ENCODE assay signal across 11 cellular contexts in the genomic region with DNA sequence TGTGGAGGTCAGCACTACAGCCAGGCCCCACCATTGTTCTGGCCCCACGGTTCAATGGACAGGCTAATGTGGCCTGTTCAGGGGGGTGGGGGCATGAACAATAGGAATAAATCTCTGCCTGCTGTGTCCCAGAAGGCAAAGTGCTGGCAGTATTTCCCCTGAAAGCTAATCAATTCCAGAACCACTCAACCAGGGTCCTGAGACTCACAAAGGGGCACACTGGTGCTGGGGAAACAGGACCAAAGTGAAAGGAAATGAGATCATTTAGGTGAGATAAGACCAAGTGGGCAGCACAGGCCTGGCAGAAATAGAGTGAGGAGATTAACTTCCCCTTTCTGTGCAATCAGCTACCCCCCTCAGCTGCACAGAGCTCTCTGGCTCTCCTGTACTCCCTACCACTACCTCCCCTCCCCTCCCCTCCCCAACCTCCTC. TPM values are rescaled to one million over a fixed set of nuclear protein-coding genes. Genes with fewer than 3 reads are reported as not detected.
DNase-seq lines count a peak whose midpoint lies in the region; ATAC-seq and TF ChIP-seq lines count a peak whose summit lies in the region.
"Had no signal": no experiment of that assay in that cellular context is flagged by ENCODE, and none has a peak within 500 bp of the region (broad histone marks: within the 10 kb centered on the region; RNA-seq: fewer than 3 reads in every experiment).

No MANE protein-coding gene starts in this region.

- H3K4me3 Mint-ChIP-seq in nephron = no peak overlapping the region
- H3K4me3 Mint-ChIP-seq: naive thymus-derived CD8-positive, alpha-beta T cell had no signal

- H3K27me3 ChIP-seq in OCI-LY3 (ENCODE audit: low read depth, low read length) (no peaks in the 10 kb centered on the region), breast epithelium (no peaks in the 10 kb centered on the region)

- H3K36me3 ChIP-seq in OCI-LY3 (replicated peaks; ENCODE audit: low read depth, low read length) (no peaks in the 10 kb centered on the region), breast epithelium (no peaks in the 10 kb centered on the region)

- H3K27ac Mint-ChIP-seq in nephron = peak overlapping the region; percentile 32 to 93 (median 63)

- H4K20me1 ChIP-seq in OCI-LY3 (ENCODE audit: insufficient read depth, low read length) = no peaks in the 10 kb centered on the region

- H3K27ac ChIP-seq in OCI-LY3 (ENCODE audit: low read length) (peak overlapping the region; percentile 99), breast epithelium (no peak overlapping the region)
- H3K27ac ChIP-seq: VCaP had no signal

- no peaks in the 10 kb centered on the region for H3K9me3 ChIP-seq in OCI-LY3 (ENCODE audit: insufficient read depth, low read length)
- H3K9me3 ChIP-seq in breast epithelium = no peaks in the 10 kb centered on the region

- H3K4me2 ChIP-seq in OCI-LY3 (ENCODE audit: low read length) = peak overlapping the region; percentile 94

- peak overlapping the region; percentile 78 for H3K9ac ChIP-seq in OCI-LY3 (ENCODE audit: low read length)

- intact Hi-C loops in breast epithelium (cut with DNase I; ENCODE audit: low total_unique reads) = loop anchor here (10.0 kb wide), 2 partner anchors 268 to 548 kb away; no protein-coding TSS in a partner anchor

- TF ChIP-seq CTCF in OCI-LY3 (IDR thresholded peaks at IDR 0.05; ENCODE audit: low read depth, low read length) (no peak), nephron (IDR thresholded peaks at IDR 0.05; ENCODE audit: unreplicated experiment in 3 of 3) (no peak), breast epithelium (IDR thresholded peaks at IDR 0.05) (no peak)

- H3K27me3 Mint-ChIP-seq in nephron (ENCODE audit: low read depth) = peaks cover 7% of the 10 kb centered on the region
- H3K27me3 Mint-ChIP-seq: naive thymus-derived CD8-positive, alpha-beta T cell had no signal

- DNase-seq in RKO (ENCODE audit: low spot score) (no peak), breast epithelium (ENCODE audit: low spot score in 2 of 2) (no peak), dermis blood vessel endothelial cell (no peak)
- no peak for DNase-seq in activated CD8-positive, alpha-beta memory T cell treated with anti-CD3 and anti-CD28 coated beads, Interleukin-2, amount 50 U/mL, for 48 hours
- DNase-seq: naive thymus-derived CD8-positive, alpha-beta T cell; stimulated activated naive CD4-positive, alpha-beta T cell had no signal

- no peak overlapping the region for H2AFZ ChIP-seq in OCI-LY3 (ENCODE audit: low read depth, low read length)

- H3K4me3 ChIP-seq in OCI-LY3 (ENCODE audit: low read length) (peak overlapping the region; percentile 9; the same call in 1 of the 2 replicates), breast epithelium (no peak overlapping the region)

- H3K4me1 ChIP-seq in OCI-LY3 (ENCODE audit: low read length) = peaks cover 94% of the 10 kb centered on the region
- no peaks in the 10 kb centered on the region for H3K4me1 ChIP-seq in breast epithelium

- ATAC-seq in GM19025 (IDR thresholded peaks at IDR 0.05; ENCODE audit: low read depth, unreplicated experiment) (peak; percentile 41), HG02938 (IDR thresholded peaks at IDR 0.05; ENCODE audit: unreplicated experiment) (peak; percentile 45)

- H3K36me3 Mint-ChIP-seq in nephron (ENCODE audit: low read depth) = no peaks in the 10 kb centered on the region

- no peak for TF ChIP-seq POLR2A in breast epithelium (IDR thresholded peaks at IDR 0.05)

- no peaks in the 10 kb centered on the region for H3K79me2 ChIP-seq in OCI-LY3 (ENCODE audit: low read length)

- no peaks in the 10 kb centered on the region for H3K9me3 Mint-ChIP-seq in nephron

- no peaks in the 10 kb centered on the region for H3K4me1 Mint-ChIP-seq in nephron

RNA-seq across cellular contexts. Expression of a gene that starts 11.5 kb away (rescaled TPM):
- total RNA-seq in breast epithelium (1 to 10 TPM; 3.8 to 5.9 (median 4.2) TPM), dermis blood vessel endothelial cell (0.70 and 2.4 TPM in 2 replicates)

RNA-seq across cellular contexts. Expression of a gene that starts 34.5 kb away (rescaled TPM):
- total RNA-seq in breast epithelium (10 to 100 TPM; 15.0 to 19.6 (median 17.4) TPM), dermis blood vessel endothelial cell (19.3 and 28.2 TPM in 2 replicates)

RNA-seq across cellular contexts. Expression of a gene that starts 37.9 kb away (rescaled TPM):
- total RNA-seq in breast epithelium (10 to 100 TPM; 40.0 to 41.6 (median 41.6) TPM), dermis blood vessel endothelial cell (60.4 and 91.1 TPM in 2 replicates)
